ENCODE assay signal across 28 cellular contexts in genomic region chr5:82728931-82729717, GRCh38.
"Had no signal": no experiment of that assay in that cellular context is flagged by ENCODE, and none has a peak within 500 bp of the region (broad histone marks: within the 10 kb centered on the region; RNA-seq: fewer than 3 reads in every experiment).

No MANE protein-coding gene starts in this region.

- H3K4me3 Mint-ChIP-seq: activated B cell treated with CpG ODN at 0.5 μM for 24 hours; activated CD8-positive, alpha-beta T cell treated with anti-CD3 and anti-CD28 coated beads for 36 hours; activated naive CD8-positive, alpha-beta T cell; activated T-cell treated with anti-CD3 and anti-CD28 coated beads, Interleukin-2, amount 50 U/mL, for 4 hours; activated T-helper 17 cell treated with anti-CD3 and anti-CD28 coated beads, Interleukin-2, amount 50 U/mL, for 72 hours; central memory CD8-positive, alpha-beta T cell; dendritic cell treated with granulocyte-macrophage colony-stimulating factor and Interleukin-4, amounts not matched to agents 40 ng/mL and 50 ng/mL, for 4 days; endodermal cell had no signal

- H3K36me3 ChIP-seq: brain microvascular endothelial cell had no signal

- H3K27ac Mint-ChIP-seq: activated B cell treated with CpG ODN at 0.5 μM for 24 hours; activated CD8-positive, alpha-beta T cell treated with anti-CD3 and anti-CD28 coated beads for 36 hours; activated naive CD8-positive, alpha-beta T cell; activated T-helper 17 cell treated with anti-CD3 and anti-CD28 coated beads, Interleukin-2, amount 50 U/mL, for 72 hours; dendritic cell treated with granulocyte-macrophage colony-stimulating factor and Interleukin-4, amounts not matched to agents 40 ng/mL and 50 ng/mL, for 4 days; endodermal cell had no signal

- H3K27ac ChIP-seq: brain microvascular endothelial cell, coronary artery, dorsolateral prefrontal cortex, VCaP had no signal

- DNase-seq: activated B cell treated with CpG ODN at 0.5 μM for 24 hours; activated CD4-positive, alpha-beta T cell treated with anti-CD3 and anti-CD28 coated beads for 48 hours; activated CD4-positive, alpha-beta T cell treated with anti-CD3 and anti-CD28 coated beads, Interleukin-2, amount 50 U/mL, for 1 hour; activated CD4-positive, alpha-beta T cell treated with anti-CD3 and anti-CD28 coated beads, Interleukin-2, amount 50 U/mL, for 48 hours; activated CD8-positive, alpha-beta memory T cell treated with anti-CD3 and anti-CD28 coated beads for 24 hours; activated CD8-positive, alpha-beta T cell treated with anti-CD3 and anti-CD28 coated beads for 36 hours; activated effector memory CD4-positive, alpha-beta T cell treated with Interleukin-2 at 50 U/mL for 16 hours; activated gamma-delta T cell treated with Interleukin-2 at 50 U/mL for 16 hours; activated naive CD4-positive, alpha-beta T cell treated with anti-CD3 and anti-CD28 coated beads, Interleukin-2, amount 50 U/mL, for 16 hours; activated naive CD4-positive, alpha-beta T cell treated with Interleukin-2 at 50 U/mL for 16 hours; activated T-cell treated with anti-CD3 and anti-CD28 coated beads, Interleukin-2, amount 50 U/mL, for 4 hours; amniotic stem cell; anterior cingulate cortex; brain microvascular endothelial cell; dorsolateral prefrontal cortex; effector memory CD4-positive, alpha-beta T cell; endodermal cell; foreskin fibroblast; head of caudate nucleus; T-helper 2 cell had no signal

- H3K27me3 ChIP-seq: brain microvascular endothelial cell, dorsolateral prefrontal cortex had no signal

- H3K4me1 Mint-ChIP-seq: activated B cell treated with CpG ODN at 0.5 μM for 24 hours; central memory CD8-positive, alpha-beta T cell; endodermal cell had no signal

- H3K27me3 Mint-ChIP-seq: activated B cell treated with CpG ODN at 0.5 μM for 24 hours; activated CD8-positive, alpha-beta T cell treated with anti-CD3 and anti-CD28 coated beads for 36 hours; activated naive CD8-positive, alpha-beta T cell; central memory CD8-positive, alpha-beta T cell; dendritic cell treated with granulocyte-macrophage colony-stimulating factor and Interleukin-4, amounts not matched to agents 40 ng/mL and 50 ng/mL, for 4 days had no signal

- H3K9me3 Mint-ChIP-seq: activated T-cell treated with anti-CD3 and anti-CD28 coated beads, Interleukin-2, amount 50 U/mL, for 4 hours; central memory CD8-positive, alpha-beta T cell had no signal

- H3K4me3 ChIP-seq: coronary artery, dorsolateral prefrontal cortex had no signal

- ATAC-seq: activated CD4-positive, CD25-positive, alpha-beta regulatory T cell treated with anti-CD3 and anti-CD28 coated beads, Interleukin-2, amount 50 U/mL, for 24 hours; activated CD8-positive, alpha-beta T cell treated with anti-CD3 and anti-CD28 coated beads for 36 hours; activated T-cell treated with anti-CD3 and anti-CD28 coated beads, Interleukin-2, amount 50 U/mL, for 4 hours; activated T-helper 17 cell treated with anti-CD3 and anti-CD28 coated beads, Interleukin-2, amount 50 U/mL, for 72 hours; esophagus mucosa had no signal
